Comparison of ENCODE assay signal across 11 cellular contexts in the genomic region with DNA sequence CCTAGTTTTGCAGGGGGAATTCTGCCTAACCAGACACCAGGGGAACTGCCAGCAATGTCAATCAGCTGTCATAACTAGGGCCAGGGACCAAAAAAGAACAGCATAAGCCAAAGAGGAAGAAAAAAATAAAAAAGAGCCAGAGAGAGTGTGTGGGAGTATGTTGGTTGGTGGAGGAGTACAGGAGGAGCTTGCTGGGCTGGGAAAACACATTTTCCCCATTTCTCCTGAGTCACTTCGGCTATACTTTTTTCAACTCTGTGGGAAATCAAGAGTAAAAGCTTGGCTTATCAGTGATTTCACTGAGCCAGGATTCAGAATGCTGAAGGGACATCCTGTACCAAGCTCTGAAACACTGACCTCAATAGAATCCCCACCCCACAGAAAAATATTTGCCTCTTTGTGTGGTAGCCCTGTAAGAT.
DNase-seq lines count a peak whose midpoint lies in the region; ATAC-seq and TF ChIP-seq lines count a peak whose summit lies in the region.
"Had no signal": no experiment of that assay in that cellular context is flagged by ENCODE, and none has a peak within 500 bp of the region (broad histone marks: within the 10 kb centered on the region; RNA-seq: fewer than 3 reads in every experiment).

No MANE protein-coding gene starts in this region.

- intact Hi-C loops in mammary epithelial cell (cut with micrococcal nuclease): loop anchor here (10.0 kb wide), 3 partner anchors 146 to 224 kb away; a partner anchor contains a TSS
- intact Hi-C loops in activated CD8-positive, alpha-beta T cell treated with anti-CD3 and anti-CD28 coated beads for 36 hours (cut with micrococcal nuclease): no loop called here
- intact Hi-C loops in activated CD4-positive, alpha-beta memory T cell treated with anti-CD3 and anti-CD28 coated beads for 36 hours (cut with micrococcal nuclease): no loop called here

- POLR2A ChIA-PET in activated CD8-positive, alpha-beta T cell treated with anti-CD3 and anti-CD28 coated beads for 36 hours (lab: Charles Lee): no interaction called here
- POLR2A ChIA-PET in activated CD4-positive, alpha-beta memory T cell treated with anti-CD3 and anti-CD28 coated beads for 36 hours (lab: Charles Lee): no interaction called here

- H3K9ac ChIP-seq in mammary epithelial cell (ENCODE audit: insufficient read depth, low read length): no peak overlapping the region

- H3K27ac ChIP-seq in mammary epithelial cell (ENCODE audit: insufficient read depth, low read depth, low read length): no peak overlapping the region

- H3K4me1 ChIP-seq in mammary epithelial cell (ENCODE audit: insufficient read depth, low read length): peaks cover 3% of the 10 kb centered on the region

- no peaks in the 10 kb centered on the region for H3K4me1 Mint-ChIP-seq in activated CD8-positive, alpha-beta T cell treated with anti-CD3 and anti-CD28 coated beads for 36 hours (ENCODE audit: low read depth)
- no peaks in the 10 kb centered on the region for H3K4me1 Mint-ChIP-seq in activated CD4-positive, alpha-beta memory T cell treated with anti-CD3 and anti-CD28 coated beads for 36 hours (ENCODE audit: low read depth)
- H3K4me1 Mint-ChIP-seq: CD8-positive, alpha-beta memory T cell had no signal

- DNase-seq in HCEC 1CT (peak; percentile 31), mammary epithelial cell (peak; percentile 32), kidney glomerular epithelial cell (lab: John Stamatoyannopoulos, UW) (peak; percentile 93), skeletal muscle cell (ENCODE audit: low read depth) (peak; percentile 93), middle frontal gyrus (ENCODE audit: extremely low spot score, low spot score) (no peak)
- DNase-seq in activated CD8-positive, alpha-beta T cell treated with anti-CD3 and anti-CD28 coated beads for 36 hours: no peak
- DNase-seq in activated naive CD4-positive, alpha-beta T cell treated with anti-CD3 and anti-CD28 coated beads, Interleukin-2, amount 50 U/mL, for 16 hours: no peak
- no peak for DNase-seq in activated CD4-positive, alpha-beta memory T cell treated with anti-CD3 and anti-CD28 coated beads for 36 hours
- DNase-seq: CD8-positive, alpha-beta memory T cell; Karpas-422; stimulated activated CD4-positive, alpha-beta T cell treated with anti-CD3 and anti-CD28 coated beads, Interleukin-4, amount 100 ng/mL, for 1 hour had no signal

- BruUV-seq in mammary epithelial cell (replicated peaks; lab: Mats Ljungman, UMichigan): no TSS peak

- in situ Hi-C loops in mammary epithelial cell (cut with MboI; ENCODE audit: low sequenced_read_pairs in 2 of 2): no loop called here

- no peak overlapping the region for H3K27ac Mint-ChIP-seq in activated CD8-positive, alpha-beta T cell treated with anti-CD3 and anti-CD28 coated beads for 36 hours
- no peak overlapping the region for H3K27ac Mint-ChIP-seq in activated CD4-positive, alpha-beta memory T cell treated with anti-CD3 and anti-CD28 coated beads for 36 hours
- H3K27ac Mint-ChIP-seq: CD8-positive, alpha-beta memory T cell had no signal

- no peaks in the 10 kb centered on the region for H4K20me1 ChIP-seq in mammary epithelial cell (ENCODE audit: insufficient read depth, low read length)

- H3K9me3 Mint-ChIP-seq in activated CD8-positive, alpha-beta T cell treated with anti-CD3 and anti-CD28 coated beads for 36 hours: no peaks in the 10 kb centered on the region
- H3K9me3 Mint-ChIP-seq in activated CD4-positive, alpha-beta memory T cell treated with anti-CD3 and anti-CD28 coated beads for 36 hours: no peaks in the 10 kb centered on the region
- H3K9me3 Mint-ChIP-seq: CD8-positive, alpha-beta memory T cell had no signal

- no peak overlapping the region for H3K4me2 ChIP-seq in mammary epithelial cell (ENCODE audit: insufficient read depth, low read depth, low read length)

- 100% methylated on average over 1 of the region's 1 CpG for WGBS in mammary epithelial cell (ENCODE audit: low coverage, missing lambda C conversion rate)

- H3K4me3 ChIP-seq in mammary epithelial cell (replicated peaks in 1 of 3; ENCODE audit: insufficient read depth in 1 of 3, low read depth in 2 of 3, low read length in 3 of 3): no peak overlapping the region
- no peak overlapping the region for H3K4me3 ChIP-seq in skeletal muscle cell (ENCODE audit: low read depth, low read length)

- no peaks in the 10 kb centered on the region for H3K36me3 Mint-ChIP-seq in activated CD8-positive, alpha-beta T cell treated with anti-CD3 and anti-CD28 coated beads for 36 hours (ENCODE audit: low read depth)
- H3K36me3 Mint-ChIP-seq in activated CD4-positive, alpha-beta memory T cell treated with anti-CD3 and anti-CD28 coated beads for 36 hours: no peaks in the 10 kb centered on the region
- H3K36me3 Mint-ChIP-seq: CD8-positive, alpha-beta memory T cell had no signal

- no peak overlapping the region for H2AFZ ChIP-seq in mammary epithelial cell (ENCODE audit: low read depth, low read length)

- H3K27me3 ChIP-seq in mammary epithelial cell (ENCODE audit: insufficient read depth, low read length): no peaks in the 10 kb centered on the region

- no peaks in the 10 kb centered on the region for H3K36me3 ChIP-seq in mammary epithelial cell (ENCODE audit: insufficient read depth, low read length)

- CTCF ChIA-PET in mammary epithelial cell (lab: Charles Lee; ENCODE audit: low non-redundant PET): no interaction called here
- CTCF ChIA-PET in activated CD8-positive, alpha-beta T cell treated with anti-CD3 and anti-CD28 coated beads for 36 hours (lab: Charles Lee): no interaction called here
- CTCF ChIA-PET in activated CD4-positive, alpha-beta memory T cell treated with anti-CD3 and anti-CD28 coated beads for 36 hours (lab: Charles Lee): interaction anchor here (0.7 kb wide), 1 partner anchor 19 kb away, joined by 3 read pairs; no protein-coding TSS in a partner anchor

- no peak for ATAC-seq in activated CD8-positive, alpha-beta T cell treated with anti-CD3 and anti-CD28 coated beads for 36 hours

- peaks cover 5% of the 10 kb centered on the region for H3K27me3 Mint-ChIP-seq in activated CD8-positive, alpha-beta T cell treated with anti-CD3 and anti-CD28 coated beads for 36 hours
- H3K27me3 Mint-ChIP-seq in activated CD4-positive, alpha-beta memory T cell treated with anti-CD3 and anti-CD28 coated beads for 36 hours: peaks cover 13% of the 10 kb centered on the region

- TF ChIP-seq CTCF in mammary epithelial cell (conservative IDR thresholded peaks at IDR 0.05 in 1 of 2, IDR thresholded peaks at IDR 0.05 in 1 of 2; ENCODE audit: extremely low read depth in 1 of 2, insufficient read depth in 1 of 2, low read depth in 1 of 2, low read length in 2 of 2): no peak
- no peak for TF ChIP-seq CTCF in activated CD8-positive, alpha-beta T cell treated with anti-CD3 and anti-CD28 coated beads for 36 hours (IDR thresholded peaks at IDR 0.05)

- no peaks in the 10 kb centered on the region for H3K9me3 ChIP-seq in mammary epithelial cell (replicated peaks; ENCODE audit: insufficient read depth, low read length)

- dilution Hi-C loops in mammary epithelial cell (cut with HindIII; ENCODE audit: low sequenced_read_pairs): no loop called here

- H3K79me2 ChIP-seq in mammary epithelial cell (ENCODE audit: insufficient read depth, low read length): no peaks in the 10 kb centered on the region

- no peak overlapping the region for H3K4me3 Mint-ChIP-seq in activated CD8-positive, alpha-beta T cell treated with anti-CD3 and anti-CD28 coated beads for 36 hours
- no peak overlapping the region for H3K4me3 Mint-ChIP-seq in activated CD4-positive, alpha-beta memory T cell treated with anti-CD3 and anti-CD28 coated beads for 36 hours
- H3K4me3 Mint-ChIP-seq: CD8-positive, alpha-beta memory T cell had no signal

Comparison
In these comparisons a context has a peak if more than half of its experiments do, and no peak if none do; other contexts are left out.
1. DNase-seq: peak in HCEC 1CT (single experiment), mammary epithelial cell (single experiment), kidney glomerular epithelial cell (single experiment) and skeletal muscle cell (single experiment); none in activated CD8-positive, alpha-beta T cell treated with anti-CD3 and anti-CD28 coated beads for 36 hours (single experiment), activated naive CD4-positive, alpha-beta T cell treated with anti-CD3 and anti-CD28 coated beads, Interleukin-2, amount 50 U/mL, for 16 hours (single experiment), activated CD4-positive, alpha-beta memory T cell treated with anti-CD3 and anti-CD28 coated beads for 36 hours (single experiment) and middle frontal gyrus (single experiment).